ENCODE assay signal across 21 cellular contexts in the genomic region with DNA sequence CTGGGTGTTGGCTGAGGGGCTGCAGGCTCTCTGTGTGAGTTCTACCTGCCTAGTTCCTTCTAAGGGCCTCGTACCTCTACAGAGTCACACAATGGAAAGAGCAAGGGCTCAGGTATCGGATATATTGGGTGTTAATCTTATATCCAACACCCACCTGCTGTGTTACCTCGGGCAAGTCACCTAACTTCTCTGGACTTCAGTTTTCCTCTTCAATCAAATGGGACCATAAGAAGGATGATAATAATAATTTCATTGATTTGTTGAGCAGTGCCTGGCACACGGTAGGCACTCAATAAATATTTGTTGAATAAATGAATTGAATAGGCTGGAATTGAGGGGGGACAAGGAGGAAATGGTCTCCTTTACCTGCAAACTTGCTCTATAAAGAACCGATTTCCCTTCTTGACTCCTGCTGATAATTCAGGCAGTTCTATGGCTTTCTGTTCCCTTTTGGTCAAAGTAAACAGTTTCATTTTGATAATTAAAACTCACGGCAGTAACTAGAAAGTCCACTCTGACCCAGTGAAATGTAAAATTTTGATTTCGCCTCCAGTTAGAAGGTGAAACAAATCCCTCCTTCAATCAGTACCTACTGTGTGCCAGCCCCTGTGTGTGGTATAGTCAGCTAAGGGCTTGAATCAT.
"Had no signal": no experiment of that assay in that cellular context is flagged by ENCODE, and none has a peak within 500 bp of the region (broad histone marks: within the 10 kb centered on the region; RNA-seq: fewer than 3 reads in every experiment).

No MANE protein-coding gene starts in this region.

- H2AFZ ChIP-seq: neural progenitor cell had no signal

- H3K4me1 Mint-ChIP-seq: activated CD4-positive, alpha-beta T cell treated with anti-CD3 and anti-CD28 coated beads, Interleukin-2, amount 10 ng/mL, durations not matched to agents 7 days and 5 days; neural progenitor cell had no signal

- ATAC-seq: activated CD4-positive, CD25-positive, alpha-beta regulatory T cell treated with anti-CD3 and anti-CD28 coated beads, Interleukin-2, amount 50 U/mL, for 24 hours; activated CD8-positive, alpha-beta T cell treated with anti-CD3 and anti-CD28 coated beads, Interleukin-2, amount 10 ng/mL, durations not matched to agents 7 days and 5 days; naive thymus-derived CD4-positive, alpha-beta T cell; sciatic nerve had no signal

- H3K9ac ChIP-seq: neural progenitor cell had no signal

- H3K27me3 ChIP-seq: adrenal gland, ascending aorta, brain microvascular endothelial cell, neural progenitor cell, testis had no signal

- FAIRE-seq: endometrium, kidney, small intestine had no signal

- H3K4me3 ChIP-seq: adrenal gland, ascending aorta, lower lobe of right lung, neural progenitor cell, testis had no signal

- H3K4me3 Mint-ChIP-seq: activated CD4-positive, alpha-beta T cell treated with anti-CD3 and anti-CD28 coated beads, Interleukin-2, amount 10 ng/mL, durations not matched to agents 7 days and 5 days; activated CD8-positive, alpha-beta T cell treated with anti-CD3 and anti-CD28 coated beads, Interleukin-2, amount 10 ng/mL, durations not matched to agents 7 days and 5 days; activated naive CD8-positive, alpha-beta T cell; dendritic cell treated with granulocyte-macrophage colony-stimulating factor and Interleukin-4, amounts not matched to agents 40 ng/mL and 50 ng/mL, for 4 days; naive thymus-derived CD4-positive, alpha-beta T cell; neural progenitor cell had no signal

- H3K27ac ChIP-seq: adrenal gland, ascending aorta, brain microvascular endothelial cell, lower lobe of right lung, neural progenitor cell, testis had no signal

- H3K4me1 ChIP-seq: adrenal gland, ascending aorta, lower lobe of right lung, neural progenitor cell, testis had no signal

- H3K4me2 ChIP-seq: neural progenitor cell had no signal

- H3K9me3 Mint-ChIP-seq: neural progenitor cell had no signal

- DNase-seq: activated CD4-positive, alpha-beta T cell treated with anti-CD3 and anti-CD28 coated beads, Interleukin-2, amount 10 ng/mL, durations not matched to agents 7 days and 5 days; activated CD8-positive, alpha-beta T cell treated with anti-CD3 and anti-CD28 coated beads, Interleukin-2, amount 10 ng/mL, durations not matched to agents 7 days and 5 days; adrenal gland; brain microvascular endothelial cell; caudate nucleus; effector CD4-positive, alpha-beta T cell; kidney; lower lobe of right lung; naive thymus-derived CD4-positive, alpha-beta T cell; stimulated activated CD4-positive, alpha-beta T cell treated with anti-CD3 and anti-CD28 coated beads, Interleukin-15, amount 100 ng/mL, for 24 hours; stimulated activated naive CD4-positive, alpha-beta T cell; testis; trophoblast cell had no signal

- H3K9me3 ChIP-seq: adrenal gland, lower lobe of right lung, testis had no signal

- H3K36me3 ChIP-seq: adrenal gland, brain microvascular endothelial cell, lower lobe of right lung, neural progenitor cell had no signal

- H3K27me3 Mint-ChIP-seq: activated naive CD8-positive, alpha-beta T cell had no signal

- H3K27ac Mint-ChIP-seq: activated CD4-positive, alpha-beta T cell treated with anti-CD3 and anti-CD28 coated beads, Interleukin-2, amount 10 ng/mL, durations not matched to agents 7 days and 5 days; activated CD8-positive, alpha-beta T cell treated with anti-CD3 and anti-CD28 coated beads, Interleukin-2, amount 10 ng/mL, durations not matched to agents 7 days and 5 days; activated naive CD8-positive, alpha-beta T cell; dendritic cell treated with granulocyte-macrophage colony-stimulating factor and Interleukin-4, amounts not matched to agents 40 ng/mL and 50 ng/mL, for 4 days; neural progenitor cell had no signal
